Comparison of ENCODE assay signal across 8 cellular contexts in genomic region chr9:135907006-135907434, GRCh38. TPM values are rescaled to one million over a fixed set of nuclear protein-coding genes. Genes with fewer than 3 reads are reported as not detected.
DNase-seq lines count a peak whose midpoint lies in the region; ATAC-seq and TF ChIP-seq lines count a peak whose summit lies in the region.

No MANE protein-coding gene starts in this region.

- 0 to 1% methylated on average over 20 to 70 of the region's 70 CpGs for WGBS in esophagus, 2 donors

- H3K27me3 ChIP-seq in MM.1S (replicated peaks; ENCODE audit: insufficient read depth, low read length), result no peaks in the 10 kb centered on the region
- no peaks in the 10 kb centered on the region for H3K27me3 ChIP-seq in esophagus (ENCODE audit: control insufficient read depth in 1 of 2, insufficient read depth in 2 of 2, low read length in 2 of 2)

- H3K27ac ChIP-seq in MM.1S (ENCODE audit: low read length) (no peak overlapping the region), esophagus (ENCODE audit: low read depth in 2 of 2, low read length in 1 of 2) (peak overlapping the region; percentile 96)

- TF ChIP-seq CTCF in MM.1S (IDR thresholded peaks at IDR 0.05; ENCODE audit: low read length) (no peak), retinal pigment epithelial cell (conservative IDR thresholded peaks at IDR 0.05; ENCODE audit: low read depth, low read length) (no peak)

- peak; percentile 51 for DNase-seq in NCI-H82 (lab: John Stamatoyannopoulos, UW)
- no peak for DNase-seq in NCI-H82 treated with DMSO at 0.1 percent for 48 hours (lab: John Stamatoyannopoulos, UW; ENCODE audit: unreplicated experiment)
- peak; percentile 29 for DNase-seq in MM.1S
- no peak for DNase-seq in retinal pigment epithelial cell (ENCODE audit: low read depth)
- no peak for DNase-seq in SKM-1 (lab: John Stamatoyannopoulos, UW; ENCODE audit: unreplicated experiment)
- no peak for DNase-seq in activated CD4-positive, alpha-beta T cell treated with anti-CD3 and anti-CD28 coated beads, Interleukin-2, amount 50 U/mL, for 4 hours

- H3K9me3 ChIP-seq in MM.1S (replicated peaks; ENCODE audit: insufficient read depth, low read length), result no peaks in the 10 kb centered on the region
- no peaks in the 10 kb centered on the region for H3K9me3 ChIP-seq in esophagus (ENCODE audit: control insufficient read depth in 2 of 2, insufficient read depth in 1 of 2, low read depth in 1 of 2, low read length in 1 of 2)

- H3K4me3 ChIP-seq in MM.1S (ENCODE audit: low read length) (no peak overlapping the region; the same call in 1 of the 2 replicates), esophagus (ENCODE audit: low read depth in 1 of 2, low read length in 2 of 2) (peak overlapping the region; percentile 87 to 95), retinal pigment epithelial cell (ENCODE audit: low read length) (peak overlapping the region; percentile 38)

- no peaks in the 10 kb centered on the region for H4K20me1 ChIP-seq in MM.1S (ENCODE audit: insufficient read depth, low read length)

- ATAC-seq in GM21786 (IDR thresholded peaks at IDR 0.05; ENCODE audit: unreplicated experiment), result peak; percentile 17

- H3K36me3 ChIP-seq in MM.1S (replicated peaks; ENCODE audit: insufficient read depth, low read length) (no peaks in the 10 kb centered on the region), esophagus (ENCODE audit: control insufficient read depth in 2 of 2, insufficient read depth in 2 of 2, low read length in 1 of 2) (peaks cover 0 to 11% of the 10 kb centered on the region in 2 donors)

- H3K79me2 ChIP-seq in MM.1S (ENCODE audit: low read length), result peaks cover 54% of the 10 kb centered on the region

- no peak overlapping the region for H2AFZ ChIP-seq in MM.1S (ENCODE audit: low read length)

- H3F3A ChIP-seq in MM.1S (ENCODE audit: insufficient read depth, low read length), result no peaks in the 10 kb centered on the region

- no peak overlapping the region for H3K9ac ChIP-seq in MM.1S (ENCODE audit: low read length)

- H3K4me1 ChIP-seq in MM.1S (ENCODE audit: low read length) (peaks cover 13% of the 10 kb centered on the region), esophagus (ENCODE audit: control insufficient read depth in 2 of 2, insufficient read depth in 2 of 2, low read length in 1 of 2) (peaks cover 0 to 18% of the 10 kb centered on the region in 2 donors)

- no peaks in the 10 kb centered on the region for H3K9me2 ChIP-seq in MM.1S (replicated peaks; ENCODE audit: insufficient read depth, low read length)

- no peak overlapping the region for H3K4me2 ChIP-seq in MM.1S (ENCODE audit: low read depth, low read length)

RNA-seq across cellular contexts. Expression of gene CAMSAP1, which starts 0.3 kb away (rescaled TPM):
- 10 to 100 TPM; 14.0 to 18.4 TPM for polyA plus RNA-seq in esophagus

RNA-seq across cellular contexts. Expression of gene UBAC1, which starts 54.2 kb away (rescaled TPM):
- 10 to 100 TPM; 40.7 to 43.4 TPM for polyA plus RNA-seq in esophagus

Comparison
In these comparisons a context has a peak if more than half of its experiments do, and no peak if none do; other contexts are left out.
1. DNase-seq: peak in NCI-H82 (single experiment) and MM.1S (single experiment); none in NCI-H82 treated with DMSO at 0.1 percent for 48 hours (single experiment), retinal pigment epithelial cell (single experiment), SKM-1 (single experiment) and activated CD4-positive, alpha-beta T cell treated with anti-CD3 and anti-CD28 coated beads, Interleukin-2, amount 50 U/mL, for 4 hours (0 of 2).